Comparison of ENCODE assay signal across 24 cellular contexts in the genomic region with DNA sequence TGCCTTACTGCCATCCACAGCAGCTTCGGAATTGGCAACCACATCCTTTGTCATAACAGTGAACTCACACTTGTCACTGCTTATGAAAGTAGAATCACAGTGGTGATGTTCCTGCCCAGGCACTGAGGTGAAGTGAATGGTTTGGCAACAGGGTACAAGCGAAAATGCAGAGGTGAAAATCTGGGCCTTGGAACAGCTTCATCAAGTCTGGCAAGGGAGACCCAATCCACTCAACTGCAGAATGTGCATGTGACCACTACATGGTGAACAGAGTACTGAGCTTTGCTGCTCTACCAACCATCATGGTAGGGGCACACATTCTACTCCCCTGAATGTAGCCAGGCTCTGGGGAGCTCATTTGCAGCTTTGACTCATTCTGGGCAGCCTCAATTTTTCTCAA. TPM values are rescaled to one million over a fixed set of nuclear protein-coding genes. Genes with fewer than 3 reads are reported as not detected.
"Had no signal": no experiment of that assay in that cellular context is flagged by ENCODE, and none has a peak within 500 bp of the region (broad histone marks: within the 10 kb centered on the region; RNA-seq: fewer than 3 reads in every experiment).

No MANE protein-coding gene starts in this region.

- H3K36me3 ChIP-seq: neutrophil, pancreas, spleen, thoracic aorta, transverse colon, upper lobe of right lung, uterus had no signal

- H3K27ac ChIP-seq: dorsolateral prefrontal cortex, neutrophil, pancreas, skin epidermis, spleen, thoracic aorta, transverse colon, upper lobe of right lung, uterus had no signal

- H3K27me3 ChIP-seq: neutrophil, pancreas, transverse colon, uterus had no signal

- H3K4me3 Mint-ChIP-seq: immature natural killer cell; mesothelial cell of epicardium; naive B cell; natural killer cell treated with Interleukin-12 subunit alpha and Interleukin-12 subunit beta and Interleukin-15 and Interleukin-18, amount 100 ng/mL, for 72 hours; neural crest cell; stimulated activated naive B cell treated with anti-CD40 and anti-IgM and Interleukin-4, amounts not matched to agents 10 μg/mL and 1 μg/mL and 100 μg/mL, for 72 hours; stimulated activated naive CD8-positive, alpha-beta T cell treated with anti-CD3 and anti-CD28 coated beads, Interleukin-15, Interleukin-2, amounts not matched to agents 100 ng/mL and 50 ng/mL, for 24 hours had no signal

- ATAC-seq: mucosa of descending colon; natural killer cell treated with Interleukin-12 subunit alpha and Interleukin-12 subunit beta and Interleukin-15 and Interleukin-18, amount 100 ng/mL, for 72 hours; stimulated activated naive B cell treated with anti-CD40 and anti-IgM and Interleukin-4, amounts not matched to agents 10 μg/mL and 1 μg/mL and 100 μg/mL, for 72 hours; upper lobe of right lung had no signal

- H3K4me3 ChIP-seq: dorsolateral prefrontal cortex, mucosa of descending colon, pancreas, skin epidermis, spleen, thoracic aorta, transverse colon, upper lobe of right lung, uterus had no signal

- H3K27ac Mint-ChIP-seq: immature natural killer cell; mesothelial cell of epicardium; naive B cell; natural killer cell treated with Interleukin-12 subunit alpha and Interleukin-12 subunit beta and Interleukin-15 and Interleukin-18, amount 100 ng/mL, for 72 hours; stimulated activated naive B cell treated with anti-CD40 and anti-IgM and Interleukin-4, amounts not matched to agents 10 μg/mL and 1 μg/mL and 100 μg/mL, for 72 hours; stimulated activated naive CD8-positive, alpha-beta T cell treated with anti-CD3 and anti-CD28 coated beads, Interleukin-15, Interleukin-2, amounts not matched to agents 100 ng/mL and 50 ng/mL, for 24 hours had no signal

- H3K9me3 ChIP-seq: mucosa of descending colon, neutrophil, pancreas, spleen, thoracic aorta, transverse colon, upper lobe of right lung, uterus had no signal

- H3K36me3 Mint-ChIP-seq: immature natural killer cell; mesothelial cell of epicardium; naive B cell; natural killer cell treated with Interleukin-12 subunit alpha and Interleukin-12 subunit beta and Interleukin-15 and Interleukin-18, amount 100 ng/mL, for 72 hours; stimulated activated naive B cell treated with anti-CD40 and anti-IgM and Interleukin-4, amounts not matched to agents 10 μg/mL and 1 μg/mL and 100 μg/mL, for 72 hours had no signal

- H3K9me3 Mint-ChIP-seq: immature natural killer cell; mesothelial cell of epicardium; naive B cell; natural killer cell treated with Interleukin-12 subunit alpha and Interleukin-12 subunit beta and Interleukin-15 and Interleukin-18, amount 100 ng/mL, for 72 hours; neural crest cell; stimulated activated naive B cell treated with anti-CD40 and anti-IgM and Interleukin-4, amounts not matched to agents 10 μg/mL and 1 μg/mL and 100 μg/mL, for 72 hours; stimulated activated naive CD8-positive, alpha-beta T cell treated with anti-CD3 and anti-CD28 coated beads, Interleukin-15, Interleukin-2, amounts not matched to agents 100 ng/mL and 50 ng/mL, for 24 hours had no signal

- H3K4me1 Mint-ChIP-seq: mesothelial cell of epicardium had no signal

- FAIRE-seq: frontal cortex, pancreas had no signal

- H3K4me1 ChIP-seq: transverse colon, upper lobe of right lung, uterus had no signal

- DNase-seq: dorsolateral prefrontal cortex; effector CD4-positive, alpha-beta T cell; hypothalamus; immature natural killer cell; islet precursor cell; kidney glomerular epithelial cell; mesenchymal stem cell; mucosa of descending colon; naive B cell; pancreas; spleen; stimulated activated CD4-positive, alpha-beta T cell treated with anti-CD3 and anti-CD28 coated beads, Interleukin-4, amount 100 ng/mL, for 4 hours; stimulated activated naive B cell treated with anti-CD40 and anti-IgM and Interleukin-4, amounts not matched to agents 10 μg/mL and 1 μg/mL and 100 μg/mL, for 72 hours; transverse colon; upper lobe of right lung; uterus had no signal

RNA-seq across cellular contexts. Expression of a gene that starts 15.0 kb away (rescaled TPM):
- total RNA-seq: thoracic aorta had no signal
